ENCODE assay signal across 31 cellular contexts in the genomic region with DNA sequence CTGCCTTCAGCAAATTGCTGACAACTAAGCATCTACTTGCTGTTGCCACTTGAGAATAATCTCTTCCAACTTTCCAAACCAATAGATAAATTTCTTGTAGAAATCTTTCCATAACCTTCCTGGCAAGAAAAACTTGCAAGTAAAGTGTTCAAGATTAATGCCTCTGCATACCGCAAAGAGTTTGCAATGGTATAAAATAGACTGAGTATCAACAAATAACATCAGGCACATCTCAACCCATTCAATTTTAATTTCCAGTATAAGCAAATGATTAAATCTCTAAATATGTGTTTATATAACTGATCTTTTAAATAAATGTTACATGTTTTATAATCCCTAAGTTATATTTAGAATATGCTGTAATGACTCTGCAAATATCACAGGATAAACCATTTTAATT.
"Had no signal": no experiment of that assay in that cellular context is flagged by ENCODE, and none has a peak within 500 bp of the region (broad histone marks: within the 10 kb centered on the region; RNA-seq: fewer than 3 reads in every experiment).

No MANE protein-coding gene starts in this region.

- ATAC-seq: activated naive CD4-positive, alpha-beta T cell treated with anti-CD3 and anti-CD28 coated beads, Interleukin-2, amount 50 U/mL, for 72 hours; activated naive CD8-positive, alpha-beta T cell treated with anti-CD3 and anti-CD28 coated beads, Interleukin-2, amount 50 U/mL, for 24 hours; activated T-cell treated with anti-CD3 and anti-CD28 coated beads, Interleukin-2, amount 50 U/mL, for 4 hours; activated T-cell treated with anti-CD3 and anti-CD28 coated beads, Interleukin-2, amount 50 U/mL, for 72 hours; activated T-helper 17 cell treated with anti-CD3 and anti-CD28 coated beads, Interleukin-2, amount 50 U/mL, for 72 hours; body of pancreas had no signal

- H3K27ac ChIP-seq: adrenal gland, ascending aorta, body of pancreas, brain microvascular endothelial cell, breast epithelium, cardiac muscle cell had no signal

- H3K27me3 ChIP-seq: adrenal gland, ascending aorta, body of pancreas, brain microvascular endothelial cell, breast epithelium, cardiac muscle cell had no signal

- H3K36me3 ChIP-seq: adrenal gland, ascending aorta, brain microvascular endothelial cell, breast epithelium, cardiac muscle cell had no signal

- H3K4me1 ChIP-seq: adrenal gland, ascending aorta, breast epithelium had no signal

- DNase-seq: activated effector memory CD4-positive, alpha-beta T cell treated with anti-CD3 and anti-CD28 coated beads, Interleukin-2, amount 50 U/mL, for 16 hours; activated effector memory CD4-positive, alpha-beta T cell treated with Interleukin-2 at 50 U/mL for 16 hours; activated gamma-delta T cell; activated gamma-delta T cell treated with Interleukin-2 at 50 U/mL for 16 hours; activated naive CD4-positive, alpha-beta T cell; activated naive CD4-positive, alpha-beta T cell treated with anti-CD3 and anti-CD28 coated beads for 36 hours; activated naive CD4-positive, alpha-beta T cell treated with anti-CD3 and anti-CD28 coated beads, Interleukin-2, amount 10 ng/mL, durations not matched to agents 7 days and 5 days; activated naive CD4-positive, alpha-beta T cell treated with anti-CD3 and anti-CD28 coated beads, Interleukin-2, amount 50 U/mL, for 16 hours; activated naive CD4-positive, alpha-beta T cell treated with Interleukin-2 at 50 U/mL for 16 hours; activated naive CD8-positive, alpha-beta T cell treated with anti-CD3 and anti-CD28 coated beads for 36 hours; activated naive CD8-positive, alpha-beta T cell treated with anti-CD3 and anti-CD28 coated beads, Interleukin-2, amount 10 ng/mL, durations not matched to agents 7 days and 5 days; activated naive CD8-positive, alpha-beta T cell treated with anti-CD3 and anti-CD28 coated beads, Interleukin-2, amount 50 U/mL, for 24 hours; activated T-cell treated with anti-CD3 and anti-CD28 coated beads, Interleukin-2, amount 50 U/mL, for 24 hours; activated T-cell treated with anti-CD3 and anti-CD28 coated beads, Interleukin-2, amount 50 U/mL, for 4 hours; activated T-cell treated with anti-CD3 and anti-CD28 coated beads, Interleukin-2, amount 50 U/mL, for 48 hours; activated T-cell treated with anti-CD3 and anti-CD28 coated beads, Interleukin-2, amount 50 U/mL, for 72 hours; adrenal gland; amniotic stem cell; amygdala; anterior cingulate cortex; aorta; body of pancreas; brain microvascular endothelial cell; caudate nucleus; central memory CD4-positive, alpha-beta T cell; cerebellar nuclear complex had no signal

- H3K4me3 ChIP-seq: adrenal gland, ascending aorta, body of pancreas, breast epithelium, cardiac muscle cell had no signal

- H3K9me3 ChIP-seq: adrenal gland, ascending aorta, body of pancreas, breast epithelium had no signal
